ENCODE assay signal across 8 cellular contexts in the genomic region with DNA sequence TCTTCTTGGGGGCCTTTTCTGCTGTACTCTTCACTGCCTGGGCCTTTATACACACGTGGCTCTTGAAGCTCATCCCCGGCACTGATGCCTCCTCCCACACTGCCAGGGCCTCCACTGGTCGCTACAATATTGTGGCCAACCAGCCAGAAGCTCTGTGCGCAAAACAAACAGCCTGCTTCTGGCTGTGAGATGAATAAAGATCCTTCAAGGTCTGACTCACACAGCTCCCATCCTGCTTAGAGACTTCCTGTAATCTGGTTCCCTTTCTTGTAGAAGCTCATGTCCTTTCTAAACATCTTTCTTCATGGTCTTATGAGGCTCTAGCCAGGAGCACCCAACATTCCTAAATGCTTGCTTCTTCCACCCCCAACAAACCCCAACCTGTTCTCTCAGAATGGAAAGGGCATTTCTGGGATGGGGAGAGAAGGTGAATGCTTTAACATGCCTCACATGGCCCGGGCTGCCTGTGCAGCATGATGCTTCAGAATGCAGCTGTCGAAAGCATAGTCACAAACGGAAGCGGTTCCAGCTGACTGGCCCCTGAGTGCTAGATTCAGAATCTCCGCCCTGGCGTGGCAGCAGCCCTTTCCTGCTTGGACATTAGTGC.
DNase-seq lines count a peak whose midpoint lies in the region; ATAC-seq lines count a peak whose summit lies in the region.

No MANE protein-coding gene starts in this region.

- peaks cover 26% of the 10 kb centered on the region for H3K4me1 Mint-ChIP-seq in activated naive CD4-positive, alpha-beta T cell treated with anti-CD3 and anti-CD28 coated beads, Interleukin-2, amount 10 ng/mL, durations not matched to agents 7 days and 5 days

- H3K36me3 Mint-ChIP-seq in activated naive CD4-positive, alpha-beta T cell treated with anti-CD3 and anti-CD28 coated beads, Interleukin-2, amount 10 ng/mL, durations not matched to agents 7 days and 5 days = peaks cover 1% of the 10 kb centered on the region

- CTCF ChIA-PET in activated naive CD4-positive, alpha-beta T cell treated with anti-CD3 and anti-CD28 coated beads, Interleukin-2, amount 10 ng/mL, durations not matched to agents 7 days and 5 days (lab: Charles Lee) = interaction anchor here (0.9 kb wide), 1 partner anchor 218 kb away, joined by 3 read pairs; no protein-coding TSS in a partner anchor

- H3K9me3 Mint-ChIP-seq in activated naive CD4-positive, alpha-beta T cell treated with anti-CD3 and anti-CD28 coated beads, Interleukin-2, amount 10 ng/mL, durations not matched to agents 7 days and 5 days = no peaks in the 10 kb centered on the region

- DNase-seq in ACHN (peak; percentile 92), NCI-H510A treated with DMSO at 0.1 percent for 48 hours (lab: John Stamatoyannopoulos, UW) (peak; percentile 87), hepatic stellate cell (ENCODE audit: low spot score) (peak; percentile 77), smooth muscle cell of the brain vasculature (ENCODE audit: low read depth, low spot score) (peak; percentile 58), NCI-H128 (lab: John Stamatoyannopoulos, UW; ENCODE audit: unreplicated experiment) (no peak)
- peak; percentile 64 for DNase-seq in activated naive CD4-positive, alpha-beta T cell treated with anti-CD3 and anti-CD28 coated beads, Interleukin-2, amount 10 ng/mL, durations not matched to agents 7 days and 5 days

- in situ Hi-C loops in ACHN (cut with HindIII; ENCODE audit: low pct_ligation_motif_present, low pct_unique_long_range_greater_than_20kb, low sequenced_read_pairs) = no loop called here

- H3K4me3 Mint-ChIP-seq in activated naive CD4-positive, alpha-beta T cell treated with anti-CD3 and anti-CD28 coated beads, Interleukin-2, amount 10 ng/mL, durations not matched to agents 7 days and 5 days = peak overlapping the region; percentile 12

- peaks cover 5% of the 10 kb centered on the region for H3K27me3 Mint-ChIP-seq in activated naive CD4-positive, alpha-beta T cell treated with anti-CD3 and anti-CD28 coated beads, Interleukin-2, amount 10 ng/mL, durations not matched to agents 7 days and 5 days

- peak overlapping the region; percentile 92 for H3K27ac Mint-ChIP-seq in activated naive CD4-positive, alpha-beta T cell treated with anti-CD3 and anti-CD28 coated beads, Interleukin-2, amount 10 ng/mL, durations not matched to agents 7 days and 5 days

- ATAC-seq in GM18498 (IDR thresholded peaks at IDR 0.05; ENCODE audit: unreplicated experiment) (peak; percentile 96), HG02759 (IDR thresholded peaks at IDR 0.05; ENCODE audit: unreplicated experiment) (peak; percentile 98)
